Comparison of ENCODE assay signal across 1 cellular context in the genomic region with DNA sequence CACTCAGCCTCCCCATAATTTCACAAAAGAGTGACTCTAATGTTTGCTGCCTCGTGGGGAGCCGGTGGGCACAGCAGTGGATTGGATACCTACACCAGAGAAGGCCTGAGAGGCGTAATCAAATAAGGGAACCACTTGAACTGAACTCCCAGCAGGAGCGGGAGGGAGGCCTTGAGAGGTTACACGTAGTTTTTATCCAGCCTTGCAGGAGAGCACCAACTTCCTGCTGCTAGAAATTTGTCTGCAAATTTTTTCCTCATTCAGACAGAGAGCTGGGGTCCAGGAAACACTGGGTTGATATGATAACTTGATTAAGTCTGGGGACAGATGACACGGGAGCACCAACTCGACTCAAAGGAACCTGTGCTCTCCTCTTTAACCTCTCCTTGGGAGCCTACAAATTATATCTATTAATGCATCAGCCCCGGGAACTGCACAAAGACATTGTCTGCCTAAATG.
TF ChIP-seq lines count a peak whose summit lies in the region.

No MANE protein-coding gene starts in this region.

TF ChIP-seq in GM23338, 12 proteins besides CTCF, POLR2A, EP300 and RAD21 (continued from another document):
- TF ChIP-seq, protein P1, sequence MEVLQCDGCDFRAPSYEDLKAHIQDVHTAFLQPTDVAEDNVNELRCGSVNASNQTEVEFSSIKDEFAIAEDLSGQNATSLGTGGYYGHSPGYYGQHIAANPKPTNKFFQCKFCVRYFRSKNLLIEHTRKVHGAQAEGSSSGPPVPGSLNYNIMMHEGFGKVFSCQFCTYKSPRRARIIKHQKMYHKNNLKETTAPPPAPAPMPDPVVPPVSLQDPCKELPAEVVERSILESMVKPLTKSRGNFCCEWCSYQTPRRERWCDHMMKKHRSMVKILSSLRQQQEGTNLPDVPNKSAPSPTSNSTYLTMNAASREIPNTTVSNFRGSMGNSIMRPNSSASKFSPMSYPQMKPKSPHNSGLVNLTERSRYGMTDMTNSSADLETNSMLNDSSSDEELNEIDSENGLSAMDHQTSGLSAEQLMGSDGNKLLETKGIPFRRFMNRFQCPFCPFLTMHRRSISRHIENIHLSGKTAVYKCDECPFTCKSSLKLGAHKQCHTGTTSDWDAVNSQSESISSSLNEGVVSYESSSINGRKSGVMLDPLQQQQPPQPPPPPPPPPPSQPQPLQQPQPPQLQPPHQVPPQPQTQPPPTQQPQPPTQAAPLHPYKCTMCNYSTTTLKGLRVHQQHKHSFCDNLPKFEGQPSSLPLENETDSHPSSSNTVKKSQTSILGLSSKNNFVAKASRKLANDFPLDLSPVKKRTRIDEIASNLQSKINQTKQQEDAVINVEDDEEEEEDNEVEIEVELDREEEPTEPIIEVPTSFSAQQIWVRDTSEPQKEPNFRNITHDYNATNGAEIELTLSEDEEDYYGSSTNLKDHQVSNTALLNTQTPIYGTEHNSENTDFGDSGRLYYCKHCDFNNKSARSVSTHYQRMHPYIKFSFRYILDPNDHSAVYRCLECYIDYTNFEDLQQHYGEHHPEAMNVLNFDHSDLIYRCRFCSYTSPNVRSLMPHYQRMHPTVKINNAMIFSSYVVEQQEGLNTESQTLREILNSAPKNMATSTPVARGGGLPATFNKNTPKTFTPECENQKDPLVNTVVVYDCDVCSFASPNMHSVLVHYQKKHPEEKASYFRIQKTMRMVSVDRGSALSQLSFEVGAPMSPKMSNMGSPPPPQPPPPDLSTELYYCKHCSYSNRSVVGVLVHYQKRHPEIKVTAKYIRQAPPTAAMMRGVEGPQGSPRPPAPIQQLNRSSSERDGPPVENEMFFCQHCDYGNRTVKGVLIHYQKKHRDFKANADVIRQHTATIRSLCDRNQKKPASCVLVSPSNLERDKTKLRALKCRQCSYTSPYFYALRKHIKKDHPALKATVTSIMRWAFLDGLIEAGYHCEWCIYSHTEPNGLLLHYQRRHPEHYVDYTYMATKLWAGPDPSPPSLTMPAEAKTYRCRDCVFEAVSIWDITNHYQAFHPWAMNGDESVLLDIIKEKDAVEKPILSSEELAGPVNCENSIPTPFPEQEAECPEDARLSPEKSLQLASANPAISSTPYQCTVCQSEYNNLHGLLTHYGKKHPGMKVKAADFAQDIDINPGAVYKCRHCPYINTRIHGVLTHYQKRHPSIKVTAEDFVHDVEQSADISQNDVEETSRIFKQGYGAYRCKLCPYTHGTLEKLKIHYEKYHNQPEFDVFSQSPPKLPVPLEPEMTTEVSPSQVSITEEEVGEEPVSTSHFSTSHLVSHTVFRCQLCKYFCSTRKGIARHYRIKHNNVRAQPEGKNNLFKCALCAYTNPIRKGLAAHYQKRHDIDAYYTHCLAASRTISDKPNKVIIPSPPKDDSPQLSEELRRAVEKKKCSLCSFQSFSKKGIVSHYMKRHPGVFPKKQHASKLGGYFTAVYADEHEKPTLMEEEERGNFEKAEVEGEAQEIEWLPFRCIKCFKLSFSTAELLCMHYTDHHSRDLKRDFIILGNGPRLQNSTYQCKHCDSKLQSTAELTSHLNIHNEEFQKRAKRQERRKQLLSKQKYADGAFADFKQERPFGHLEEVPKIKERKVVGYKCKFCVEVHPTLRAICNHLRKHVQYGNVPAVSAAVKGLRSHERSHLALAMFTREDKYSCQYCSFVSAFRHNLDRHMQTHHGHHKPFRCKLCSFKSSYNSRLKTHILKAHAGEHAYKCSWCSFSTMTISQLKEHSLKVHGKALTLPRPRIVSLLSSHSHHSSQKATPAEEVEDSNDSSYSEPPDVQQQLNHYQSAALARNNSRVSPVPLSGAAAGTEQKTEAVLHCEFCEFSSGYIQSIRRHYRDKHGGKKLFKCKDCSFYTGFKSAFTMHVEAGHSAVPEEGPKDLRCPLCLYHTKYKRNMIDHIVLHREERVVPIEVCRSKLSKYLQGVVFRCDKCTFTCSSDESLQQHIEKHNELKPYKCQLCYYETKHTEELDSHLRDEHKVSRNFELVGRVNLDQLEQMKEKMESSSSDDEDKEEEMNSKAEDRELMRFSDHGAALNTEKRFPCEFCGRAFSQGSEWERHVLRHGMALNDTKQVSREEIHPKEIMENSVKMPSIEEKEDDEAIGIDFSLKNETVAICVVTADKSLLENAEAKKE (CRISPR knock-in tag; IDR thresholded peaks at IDR 0.05) = no peak
